In genomic region chr10:74924251-74924954, GRCh38 we compare ENCODE assay signal across 1 cellular context.
TF ChIP-seq lines count a peak whose summit lies in the region.

No MANE protein-coding gene starts in this region.

TF ChIP-seq in WTC11, 78 proteins besides CTCF, POLR2A, EP300 and RAD21 (continued from another document):
- TF ChIP-seq ZBTB43 (CRISPR knock-in tag; IDR thresholded peaks at IDR 0.05) (no peak), FOXP1 (CRISPR knock-in tag; IDR thresholded peaks at IDR 0.05; ENCODE audit: borderline replicate concordance) (no peak)
